31 cellular contexts compared by ENCODE assay signal in genomic region chr2:205895981-205896655, GRCh38.
DNase-seq lines count a peak whose midpoint lies in the region; ATAC-seq, FAIRE-seq and TF ChIP-seq lines count a peak whose summit lies in the region.
"Had no signal": no experiment of that assay in that cellular context is flagged by ENCODE, and none has a peak within 500 bp of the region (broad histone marks: within the 10 kb centered on the region; RNA-seq: fewer than 3 reads in every experiment).

No MANE protein-coding gene starts in this region.

- H3K27me3 ChIP-seq in IMR-90 (ENCODE audit: control insufficient read depth, insufficient read depth, low read length) (peaks cover 16% of the 10 kb centered on the region), K562 (ENCODE audit: control insufficient read depth in 2 of 2, insufficient read depth in 2 of 2, low read length in 2 of 2) (peaks cover 0 to 26% of the 10 kb centered on the region in 2 experiments; a peak in 2 of 5 replicates), rectal smooth muscle tissue (ENCODE audit: control insufficient read depth, insufficient read depth, low read length) (no peaks in the 10 kb centered on the region)
- H3K27me3 ChIP-seq: breast epithelium, right atrium auricular region, SJCRH30 had no signal

- no peak overlapping the region for H3K23ac ChIP-seq in IMR-90 (ENCODE audit: low read depth, low read length)

- DNase-seq in DMS 273 (lab: John Stamatoyannopoulos, UW; ENCODE audit: unreplicated experiment) (peak; percentile 21), DMS 273 treated with DMSO at 0.1 percent for 48 hours (lab: John Stamatoyannopoulos, UW) (no peak), IMR-90 (no peak), K562 (ENCODE audit: extremely low read depth in 1 of 4, low spot score in 3 of 4) (no peak), medulla oblongata (ENCODE audit: extremely low spot score) (no peak)
- no peak for DNase-seq in activated effector memory CD4-positive, alpha-beta T cell treated with Interleukin-2 at 50 U/mL for 16 hours
- DNase-seq: activated CD8-positive, alpha-beta memory T cell treated with anti-CD3 and anti-CD28 coated beads for 24 hours; activated naive CD4-positive, alpha-beta T cell; activated T-cell treated with anti-CD3 and anti-CD28 coated beads, Interleukin-2, amount 50 U/mL, for 1 hour; effector memory CD4-positive, alpha-beta T cell; erythroblast; foreskin melanocyte; H9; immature natural killer cell; naive thymus-derived CD8-positive, alpha-beta T cell; NCI-H1092; NCI-H2029; NCI-H446 treated with DMSO at 0.1 percent for 48 hours; NK-92 treated with Interleukin-12 subunit alpha and Interleukin-12 subunit beta, amount 100 ng/mL, for 24 hours; PC-9; SJCRH30; stimulated activated naive CD8-positive, alpha-beta T cell treated with anti-CD3 and anti-CD28 coated beads, Interleukin-15, amount 100 ng/mL, for 72 hours; T-helper 17 cell; trophoblast cell had no signal

- no peaks in the 10 kb centered on the region for H4K20me1 ChIP-seq in IMR-90 (ENCODE audit: insufficient read depth, low read length)
- H4K20me1 ChIP-seq in K562 (replicated peaks; ENCODE audit: control insufficient read depth, insufficient read depth, low read length): no peaks in the 10 kb centered on the region

- in situ Hi-C loops in IMR-90 (cut with MboI; ENCODE audit: low sequenced_read_pairs): no loop called here
- in situ Hi-C loops in K562 (cut with MboI): no loop called here

- no peak overlapping the region for H4K8ac ChIP-seq in IMR-90 (ENCODE audit: low read depth in 2 of 2, low read length in 2 of 2)

- H2BK5ac ChIP-seq in IMR-90 (ENCODE audit: low read depth, low read length, poor library complexity, severe bottlenecking): no peak overlapping the region

- CTCF ChIA-PET in IMR-90 (lab: Yijun Ruan, JAX) (no interaction called here), K562 (lab: Yijun Ruan, JAX; ENCODE audit: low intra/inter-chr PET ratio) (no interaction called here)

- no peaks in the 10 kb centered on the region; the same call in 1 of the 2 replicates for H3K4me1 ChIP-seq in IMR-90 (ENCODE audit: control insufficient read depth, insufficient read depth, low read length)
- H3K4me1 ChIP-seq in K562 (replicated peaks in 1 of 2; ENCODE audit: control insufficient read depth in 2 of 2, insufficient read depth in 2 of 2, low read length in 2 of 2): no peaks in the 10 kb centered on the region; a peak in 1 of 5 replicates
- H3K4me1 ChIP-seq in rectal smooth muscle tissue (ENCODE audit: control insufficient read depth, insufficient read depth, low read length): peaks cover 22% of the 10 kb centered on the region
- H3K4me1 ChIP-seq: right atrium auricular region had no signal

- TF ChIP-seq EP300 in K562 (IDR thresholded peaks at IDR 0.05; ENCODE audit: low read length): no peak

- no peaks in the 10 kb centered on the region for H3K79me2 ChIP-seq in K562 (ENCODE audit: control insufficient read depth, insufficient read depth, low read length)

- H3K9me1 ChIP-seq in IMR-90 (ENCODE audit: insufficient read depth, low read length): no peaks in the 10 kb centered on the region
- no peaks in the 10 kb centered on the region for H3K9me1 ChIP-seq in K562 (ENCODE audit: control insufficient read depth, insufficient read depth, low read length)

- BruUV-seq in IMR-90 (replicated peaks; lab: Mats Ljungman, UMichigan) (no TSS peak), K562 (replicated peaks; lab: Mats Ljungman, UMichigan) (no TSS peak)

- intact Hi-C loops in IMR-90 (cut with micrococcal nuclease): no loop called here
- intact Hi-C loops in K562 (cut with micrococcal nuclease): no loop called here

- dilution Hi-C loops in IMR-90 (cut with HindIII; ENCODE audit: low sequenced_read_pairs, unreplicated experiment): no loop called here

- POLR2A ChIA-PET in IMR-90 (lab: Charles Lee; ENCODE audit: unreplicated experiment) (no interaction called here), K562 (lab: Yijun Ruan, JAX) (no interaction called here)

- no peak overlapping the region for H2BK120ac ChIP-seq in IMR-90 (ENCODE audit: low read depth, low read length)

- H3K56ac ChIP-seq in IMR-90 (ENCODE audit: extremely low read depth, insufficient read depth, low read length): no peak overlapping the region

- H3K79me1 ChIP-seq in IMR-90 (ENCODE audit: low read depth in 1 of 2, low read length in 2 of 2): no peaks in the 10 kb centered on the region

- no peak overlapping the region for H2BK20ac ChIP-seq in IMR-90 (ENCODE audit: low read depth, low read length)

- no peak overlapping the region for H4K5ac ChIP-seq in IMR-90 (ENCODE audit: low read depth, low read length)

- H2AK5ac ChIP-seq in IMR-90 (ENCODE audit: low read depth, low read length): no peak overlapping the region

- H3K36me3 ChIP-seq in IMR-90 (ENCODE audit: control insufficient read depth, insufficient read depth, low read length) (no peaks in the 10 kb centered on the region), K562 (ENCODE audit: control insufficient read depth, insufficient read depth, low read length) (no peaks in the 10 kb centered on the region), rectal smooth muscle tissue (ENCODE audit: control insufficient read depth, insufficient read depth, low read length) (no peaks in the 10 kb centered on the region)
- H3K36me3 ChIP-seq: breast epithelium, right atrium auricular region, SJCRH30 had no signal

- H2AFZ ChIP-seq in IMR-90 (replicated peaks; ENCODE audit: low read length, poor library complexity) (no peak overlapping the region), K562 (ENCODE audit: low read depth, low read length) (no peak overlapping the region)
- H2AFZ ChIP-seq: PC-9 had no signal

- TF ChIP-seq POLR2A in IMR-90 (IDR thresholded peaks at IDR 0.05; ENCODE audit: low read depth, low read length) (no peak), K562 (conservative IDR thresholded peaks at IDR 0.05) (no peak)

- H3K9ac ChIP-seq in IMR-90 (ENCODE audit: low read depth, low read length) (no peak overlapping the region), K562 (ENCODE audit: insufficient read depth in 1 of 2, low read depth in 2 of 2, low read length in 2 of 2) (no peak overlapping the region), rectal smooth muscle tissue (ENCODE audit: low read length) (no peak overlapping the region)

- H3K18ac ChIP-seq in IMR-90 (ENCODE audit: low read depth, low read length): no peak overlapping the region

- no peak overlapping the region for H3K4me3 ChIP-seq in IMR-90 (ENCODE audit: insufficient read depth, low read depth, low read length)
- H3K4me3 ChIP-seq in K562: no peak overlapping the region
- H3K4me3 ChIP-seq in rectal smooth muscle tissue (ENCODE audit: low read length): no peak overlapping the region
- H3K4me3 ChIP-seq: breast epithelium, GM12878, PC-9, right atrium auricular region, SJCRH30 had no signal

- no peak for FAIRE-seq in K562 (lab: Jason Lieb, UNC)
- FAIRE-seq: GM12878 had no signal

- no peak overlapping the region for H3K4me2 ChIP-seq in IMR-90 (ENCODE audit: low read depth, low read length)
- no peak overlapping the region for H3K4me2 ChIP-seq in K562 (ENCODE audit: insufficient read depth, low read length)
- H3K4me2 ChIP-seq: PC-9 had no signal

- H3K9me3 ChIP-seq in IMR-90 (ENCODE audit: control insufficient read depth, insufficient read depth, low read length) (peaks cover 2% of the 10 kb centered on the region; the same call in 1 of the 2 replicates), K562 (replicated peaks; ENCODE audit: control insufficient read depth, insufficient read depth, low read depth, low read length) (peaks cover 2% of the 10 kb centered on the region; the same call in 1 of the 2 replicates)
- H3K9me3 ChIP-seq: breast epithelium, right atrium auricular region had no signal

- H3K4ac ChIP-seq in IMR-90 (ENCODE audit: low read depth, low read length): no peak overlapping the region

- TF ChIP-seq RAD21 in IMR-90 (IDR thresholded peaks at IDR 0.05; ENCODE audit: low read length): no peak
- no peak for TF ChIP-seq RAD21 in K562 (CRISPR knock-in tag; conservative IDR thresholded peaks at IDR 0.05 in 1 of 2, IDR thresholded peaks at IDR 0.05 in 1 of 2)

- ATAC-seq in IMR-90 (ENCODE audit: low read depth): no peak
- no peak for ATAC-seq in K562
- ATAC-seq in GM21367 (IDR thresholded peaks at IDR 0.05; ENCODE audit: unreplicated experiment): no peak
- ATAC-seq: GM12878; left lobe of liver; naive thymus-derived CD8-positive, alpha-beta T cell; stimulated activated naive CD8-positive, alpha-beta T cell treated with anti-CD3 and anti-CD28 coated beads, Interleukin-15, amount 100 ng/mL, for 72 hours; T-helper 17 cell had no signal

- H3K27ac ChIP-seq in IMR-90 (ENCODE audit: insufficient read depth, low read length) (no peak overlapping the region), K562 (ENCODE audit: extremely low read depth, low read depth, low read length) (no peak overlapping the region), rectal smooth muscle tissue (ENCODE audit: low read depth, low read length) (peak overlapping the region; percentile 10)
- H3K27ac ChIP-seq: 22Rv1, breast epithelium, PC-9, right atrium auricular region, SJCRH30 had no signal

- TF ChIP-seq CTCF in IMR-90 (conservative IDR thresholded peaks at IDR 0.05; ENCODE audit: low read depth, low read length) (no peak), K562 (IDR thresholded peaks at IDR 0.05 in 2 of 3, conservative IDR thresholded peaks at IDR 0.05 in 1 of 3; ENCODE audit: insufficient read depth in 2 of 3, low read depth in 1 of 3, low read length in 3 of 3) (no peak)

- no peak overlapping the region for H3K14ac ChIP-seq in IMR-90 (replicated peaks; ENCODE audit: low read depth, low read length)

- H2AK9ac ChIP-seq in IMR-90 (replicated peaks; ENCODE audit: low read depth, low read length, poor library complexity): no peak overlapping the region

- no peak overlapping the region for H4K91ac ChIP-seq in IMR-90 (ENCODE audit: insufficient read depth, low read depth, low read length)

- no CpG with 5 or more reads among the region's 9 CpGs for WGBS in IMR-90 (ENCODE audit: extremely low coverage in 2 of 2, insufficient read length in 1 of 2), 2 experiments
- 0% methylated on average over 9 of the region's 9 CpGs for WGBS in K562 (ENCODE audit: insufficient coverage, low coverage, missing lambda C conversion rate)

- no peak overlapping the region for H2BK15ac ChIP-seq in IMR-90 (ENCODE audit: low read depth, low read length)

TF ChIP-seq in IMR-90, 13 proteins besides CTCF, POLR2A, EP300 and RAD21 (continues in another document):
- TF ChIP-seq MXI1 (IDR thresholded peaks at IDR 0.05; ENCODE audit: borderline replicate concordance, low read depth, low read length) (no peak), RFX5 (IDR thresholded peaks at IDR 0.05; ENCODE audit: low read depth, low read length) (no peak)

TF ChIP-seq in K562, 482 proteins besides CTCF, POLR2A, EP300 and RAD21 (continues in another document):
- no peak for TF ChIP-seq ZBTB12 (CRISPR knock-in tag; IDR thresholded peaks at IDR 0.05)
